In genomic region chr17:59627770-59628171, GRCh38 we compare ENCODE assay signal across 13 cellular contexts. TPM values are rescaled to one million over a fixed set of nuclear protein-coding genes. Genes with fewer than 3 reads are reported as not detected.
DNase-seq lines count a peak whose midpoint lies in the region; ATAC-seq and TF ChIP-seq lines count a peak whose summit lies in the region.
"Had no signal": no experiment of that assay in that cellular context is flagged by ENCODE, and none has a peak within 500 bp of the region (broad histone marks: within the 10 kb centered on the region; RNA-seq: fewer than 3 reads in every experiment).

No MANE protein-coding gene starts in this region.

- no peaks in the 10 kb centered on the region for H3K27me3 ChIP-seq in spleen (replicated peaks in 1 of 7)
- H3K27me3 ChIP-seq: gastroesophageal sphincter, SJCRH30 had no signal

- H3K9me3 Mint-ChIP-seq in activated CD4-positive, alpha-beta T cell treated with anti-CD3 and anti-CD28 coated beads for 36 hours (ENCODE audit: low read depth), result peaks cover 3% of the 10 kb centered on the region
- H3K9me3 Mint-ChIP-seq in effector memory CD8-positive, alpha-beta T cell, result no peaks in the 10 kb centered on the region

- no peaks in the 10 kb centered on the region for H3K27me3 Mint-ChIP-seq in activated CD4-positive, alpha-beta T cell treated with anti-CD3 and anti-CD28 coated beads for 36 hours
- no peaks in the 10 kb centered on the region for H3K27me3 Mint-ChIP-seq in effector memory CD8-positive, alpha-beta T cell

- no peak for DNase-seq in activated CD4-positive, alpha-beta T cell treated with anti-CD3 and anti-CD28 coated beads for 36 hours
- no peak for DNase-seq in activated CD4-positive, alpha-beta T cell treated with anti-CD3 and anti-CD28 coated beads for 48 hours
- peak; percentile 78 for DNase-seq in MV-4-11 (lab: John Stamatoyannopoulos, UW)
- no peak for DNase-seq in effector memory CD8-positive, alpha-beta T cell
- DNase-seq in spleen, result no peak
- no peak for DNase-seq in HCEC 1CT
- no peak for DNase-seq in OCI-M2 (lab: John Stamatoyannopoulos, UW; ENCODE audit: unreplicated experiment)
- DNase-seq: ACHN, left ventricle myocardium superior, NCI-H2171 treated with DMSO at 0.1 percent for 48 hours, SJCRH30 had no signal

- 18 to 32% (median 21%) methylated on average over 2 of the region's 2 CpGs for WGBS in spleen, 5 donors

- peak overlapping the region in 1 of 8 donors; percentile 20 for H3K4me3 ChIP-seq in spleen
- H3K4me3 ChIP-seq: gastroesophageal sphincter, SJCRH30 had no signal

- CTCF ChIA-PET in activated CD4-positive, alpha-beta T cell treated with anti-CD3 and anti-CD28 coated beads for 36 hours (lab: Charles Lee), result interaction anchor here (1.2 kb wide), 1 partner anchor 466 kb away, joined by 3 read pairs; no protein-coding TSS in a partner anchor

- TF ChIP-seq CTCF in spleen (IDR thresholded peaks at IDR 0.05 in 8 of 11, conservative IDR thresholded peaks at IDR 0.05 in 3 of 11), result no peak

- POLR2A ChIA-PET in activated CD4-positive, alpha-beta T cell treated with anti-CD3 and anti-CD28 coated beads for 36 hours (lab: Charles Lee), result interaction anchor here (0.6 kb wide), 1 partner anchor 142 kb away, joined by 3 read pairs; no protein-coding TSS in a partner anchor

- intact Hi-C loops in activated CD4-positive, alpha-beta T cell treated with anti-CD3 and anti-CD28 coated beads for 36 hours (cut with DNase I, micrococcal nuclease), result loop anchor here in 1 of 2 experiments (2.0 kb wide), 1 partner anchor 15 kb away; no protein-coding TSS in a partner anchor
- intact Hi-C loops in spleen (cut with DNase I; ENCODE audit: low total_unique reads), result no loop called here

- H3K9me3 ChIP-seq in spleen, result no peaks in the 10 kb centered on the region
- H3K9me3 ChIP-seq: gastroesophageal sphincter, SJCRH30 had no signal

- H3K4me1 ChIP-seq in spleen, result peaks cover 44 to 100% (median 94%) of the 10 kb centered on the region in 6 donors
- H3K4me1 ChIP-seq: SJCRH30 had no signal

- peak; percentile 70 for ATAC-seq in activated CD4-positive, alpha-beta T cell treated with anti-CD3 and anti-CD28 coated beads for 36 hours
- ATAC-seq in effector memory CD8-positive, alpha-beta T cell (replicated peaks), result no peak
- ATAC-seq in GM18511 (IDR thresholded peaks at IDR 0.05; ENCODE audit: unreplicated experiment), result no peak
- ATAC-seq: gastroesophageal sphincter, left ventricle myocardium superior had no signal

- peak overlapping the region in 7 of 8 donors; percentile 19 to 74 (median 56) for H3K27ac ChIP-seq in spleen
- H3K27ac ChIP-seq: SJCRH30 had no signal

- peaks cover 0 to 14% (median 0%) of the 10 kb centered on the region in 6 donors for H3K36me3 ChIP-seq in spleen
- H3K36me3 ChIP-seq: gastroesophageal sphincter had no signal

- peaks cover 73% of the 10 kb centered on the region for H3K4me1 Mint-ChIP-seq in activated CD4-positive, alpha-beta T cell treated with anti-CD3 and anti-CD28 coated beads for 36 hours
- H3K4me1 Mint-ChIP-seq in effector memory CD8-positive, alpha-beta T cell (ENCODE audit: low read depth in 2 of 2), result peaks cover 42 to 53% of the 10 kb centered on the region in 2 donors

- no peak overlapping the region for H3K4me3 Mint-ChIP-seq in activated CD4-positive, alpha-beta T cell treated with anti-CD3 and anti-CD28 coated beads for 36 hours
- peak overlapping the region in 1 of 2 donors; percentile 3 for H3K4me3 Mint-ChIP-seq in effector memory CD8-positive, alpha-beta T cell

- no peak for TF ChIP-seq POLR2A in spleen (IDR thresholded peaks at IDR 0.05)

- peaks cover 31% of the 10 kb centered on the region for H3K36me3 Mint-ChIP-seq in activated CD4-positive, alpha-beta T cell treated with anti-CD3 and anti-CD28 coated beads for 36 hours (ENCODE audit: low read depth)
- H3K36me3 Mint-ChIP-seq in effector memory CD8-positive, alpha-beta T cell (ENCODE audit: insufficient read depth), result peaks cover 14% of the 10 kb centered on the region

- H3K27ac Mint-ChIP-seq in activated CD4-positive, alpha-beta T cell treated with anti-CD3 and anti-CD28 coated beads for 36 hours, result no peak overlapping the region
- H3K27ac Mint-ChIP-seq in effector memory CD8-positive, alpha-beta T cell, result peak overlapping the region; percentile 8 to 12

RNA-seq across cellular contexts. Expression of gene CLTC, which starts 8.1 kb away (rescaled TPM):
- total RNA-seq in activated CD4-positive, alpha-beta T cell treated with anti-CD3 and anti-CD28 coated beads for 36 hours, result 100 to 1,000 TPM; 180 to 186 TPM
- 100 to 1,000 TPM; 189 to 289 (median 256) TPM for total RNA-seq in spleen
- polyA plus RNA-seq in spleen, result 10 to 100 TPM; 47.8 to 73.9 (median 70.1) TPM
